Comparison of ENCODE assay signal across 24 cellular contexts in genomic region chr14:93320489-93320888, GRCh38. TPM values are rescaled to one million over a fixed set of nuclear protein-coding genes. Genes with fewer than 3 reads are reported as not detected.
DNase-seq lines count a peak whose midpoint lies in the region; FAIRE-seq and TF ChIP-seq lines count a peak whose summit lies in the region.
"Had no signal": no experiment of that assay in that cellular context is flagged by ENCODE, and none has a peak within 500 bp of the region (broad histone marks: within the 10 kb centered on the region; RNA-seq: fewer than 3 reads in every experiment).

No MANE protein-coding gene starts in this region.

- TF ChIP-seq POLR2A in GM12891 (IDR thresholded peaks at IDR 0.05; ENCODE audit: low read depth, low read length) = no peak

- H3K27me3 Mint-ChIP-seq in dendritic cell treated with granulocyte-macrophage colony-stimulating factor and Interleukin-4, amounts not matched to agents 40 ng/mL and 50 ng/mL, for 4 days = no peaks in the 10 kb centered on the region
- H3K27me3 Mint-ChIP-seq in mesothelial cell of epicardium (ENCODE audit: low read depth) = no peaks in the 10 kb centered on the region
- H3K27me3 Mint-ChIP-seq: activated CD4-positive, alpha-beta T cell treated with anti-CD3 and anti-CD28 coated beads, Interleukin-2, amount 10 ng/mL, durations not matched to agents 7 days and 5 days; stimulated activated naive CD8-positive, alpha-beta T cell treated with anti-CD3 and anti-CD28 coated beads, Interleukin-15, Interleukin-2, amounts not matched to agents 100 ng/mL and 50 ng/mL, for 24 hours; T-cell had no signal

- peaks cover 25% of the 10 kb centered on the region for H3K36me3 Mint-ChIP-seq in dendritic cell treated with granulocyte-macrophage colony-stimulating factor and Interleukin-4, amounts not matched to agents 40 ng/mL and 50 ng/mL, for 4 days (ENCODE audit: low read depth)
- peaks cover 3% of the 10 kb centered on the region for H3K36me3 Mint-ChIP-seq in mesothelial cell of epicardium

- peak; percentile 38 for FAIRE-seq in GM12891 (lab: Jason Lieb, UNC)

- H3K9me3 Mint-ChIP-seq in dendritic cell treated with granulocyte-macrophage colony-stimulating factor and Interleukin-4, amounts not matched to agents 40 ng/mL and 50 ng/mL, for 4 days = no peaks in the 10 kb centered on the region
- no peaks in the 10 kb centered on the region for H3K9me3 Mint-ChIP-seq in mesothelial cell of epicardium
- H3K9me3 Mint-ChIP-seq: activated CD4-positive, alpha-beta T cell treated with anti-CD3 and anti-CD28 coated beads, Interleukin-2, amount 10 ng/mL, durations not matched to agents 7 days and 5 days; neural crest cell; stimulated activated naive CD8-positive, alpha-beta T cell treated with anti-CD3 and anti-CD28 coated beads, Interleukin-15, Interleukin-2, amounts not matched to agents 100 ng/mL and 50 ng/mL, for 24 hours had no signal

- H3K4me1 ChIP-seq in OCI-LY1 (ENCODE audit: insufficient read depth, low read length, severe bottlenecking) = peaks cover 34% of the 10 kb centered on the region
- peaks cover 34% of the 10 kb centered on the region for H3K4me1 ChIP-seq in parathyroid adenoma

- no peak overlapping the region; the same call in 1 of the 2 replicates for H3K9ac ChIP-seq in OCI-LY1 (ENCODE audit: low read length)
- no peak overlapping the region for H3K9ac ChIP-seq in parathyroid adenoma

- H3K27ac Mint-ChIP-seq in dendritic cell treated with granulocyte-macrophage colony-stimulating factor and Interleukin-4, amounts not matched to agents 40 ng/mL and 50 ng/mL, for 4 days = peak overlapping the region; percentile 44
- no peak overlapping the region for H3K27ac Mint-ChIP-seq in mesothelial cell of epicardium
- H3K27ac Mint-ChIP-seq: activated CD4-positive, alpha-beta T cell treated with anti-CD3 and anti-CD28 coated beads, Interleukin-2, amount 10 ng/mL, durations not matched to agents 7 days and 5 days; T-cell had no signal

- no peak overlapping the region for H3K4me3 Mint-ChIP-seq in dendritic cell treated with granulocyte-macrophage colony-stimulating factor and Interleukin-4, amounts not matched to agents 40 ng/mL and 50 ng/mL, for 4 days
- no peak overlapping the region for H3K4me3 Mint-ChIP-seq in mesothelial cell of epicardium
- H3K4me3 Mint-ChIP-seq: activated CD4-positive, alpha-beta T cell treated with anti-CD3 and anti-CD28 coated beads, Interleukin-2, amount 10 ng/mL, durations not matched to agents 7 days and 5 days; neural crest cell; stimulated activated naive CD8-positive, alpha-beta T cell treated with anti-CD3 and anti-CD28 coated beads, Interleukin-15, Interleukin-2, amounts not matched to agents 100 ng/mL and 50 ng/mL, for 24 hours; T-cell had no signal

- no peaks in the 10 kb centered on the region; the same call in 1 of the 2 replicates for H4K20me1 ChIP-seq in OCI-LY1 (ENCODE audit: insufficient read depth, low read length)

- H3K79me2 ChIP-seq in OCI-LY1 (ENCODE audit: insufficient read depth, low read length) (peaks cover 78% of the 10 kb centered on the region), parathyroid adenoma (peaks cover 33% of the 10 kb centered on the region)

- peaks cover 31% of the 10 kb centered on the region for H3K36me3 ChIP-seq in OCI-LY1 (ENCODE audit: insufficient read depth, low read length)
- H3K36me3 ChIP-seq in parathyroid adenoma (ENCODE audit: control insufficient read depth, insufficient read depth, low read length) = no peaks in the 10 kb centered on the region
- H3K36me3 ChIP-seq: adrenal gland, gastroesophageal sphincter, transverse colon had no signal

- DNase-seq in GM12891 (ENCODE audit: insufficient read length, low spot score) (no peak), NCI-H748 (lab: John Stamatoyannopoulos, UW; ENCODE audit: unreplicated experiment) (no peak), mesothelial cell of epicardium (ENCODE audit: low spot score in 2 of 2, unreplicated experiment in 2 of 2) (no peak)
- no peak for DNase-seq in stimulated activated CD4-positive, alpha-beta T cell treated with anti-CD3 and anti-CD28 coated beads, Interleukin-1b, Interleukin-23, amount 100 ng/mL, for 48 hours
- DNase-seq: activated CD4-positive, alpha-beta T cell treated with anti-CD3 and anti-CD28 coated beads, Interleukin-2, amount 10 ng/mL, durations not matched to agents 7 days and 5 days; activated gamma-delta T cell; adrenal gland; caudate nucleus; DND-41; MG63; NCI-H1436 treated with DMSO at 0.1 percent for 48 hours; NCI-H2171 treated with DMSO at 0.1 percent for 48 hours; NCI-H748 treated with DMSO at 0.1 percent for 48 hours; psoas muscle; SIG-M5; T-cell; transverse colon had no signal

- H3F3A ChIP-seq in OCI-LY1 (ENCODE audit: insufficient read depth, low read length) = no peaks in the 10 kb centered on the region

- no peak overlapping the region for H2AFZ ChIP-seq in OCI-LY1 (ENCODE audit: low read length)
- H2AFZ ChIP-seq in parathyroid adenoma = no peak overlapping the region

- no peaks in the 10 kb centered on the region for H3K9me2 ChIP-seq in OCI-LY1 (ENCODE audit: low read depth, low read length)

- H3K27me3 ChIP-seq in OCI-LY1 (ENCODE audit: insufficient read depth, low read length) (no peaks in the 10 kb centered on the region), parathyroid adenoma (ENCODE audit: control insufficient read depth, insufficient read depth, low read length) (no peaks in the 10 kb centered on the region)
- H3K27me3 ChIP-seq: adrenal gland, gastroesophageal sphincter, MG63, transverse colon had no signal

- peaks cover 69% of the 10 kb centered on the region for H3K4me1 Mint-ChIP-seq in dendritic cell treated with granulocyte-macrophage colony-stimulating factor and Interleukin-4, amounts not matched to agents 40 ng/mL and 50 ng/mL, for 4 days (ENCODE audit: low read depth)
- peaks cover 15% of the 10 kb centered on the region for H3K4me1 Mint-ChIP-seq in mesothelial cell of epicardium

- H3K27ac ChIP-seq in OCI-LY1 (ENCODE audit: low read depth, low read length, poor library complexity, severe bottlenecking) (peak overlapping the region; percentile 72), parathyroid adenoma (peak overlapping the region; percentile 15)
- H3K27ac ChIP-seq: adrenal gland, gastroesophageal sphincter, psoas muscle, transverse colon had no signal

- intact Hi-C loops in dendritic cell treated with granulocyte-macrophage colony-stimulating factor and Interleukin-4, amounts not matched to agents 40 ng/mL and 50 ng/mL, for 4 days (cut with micrococcal nuclease) = no loop called here

- TF ChIP-seq CTCF in OCI-LY1 (IDR thresholded peaks at IDR 0.05; ENCODE audit: low read length) (no peak), parathyroid adenoma (IDR thresholded peaks at IDR 0.05) (no peak), mesothelial cell of epicardium (IDR thresholded peaks at IDR 0.05; ENCODE audit: unreplicated experiment) (no peak)

- H3K9me3 ChIP-seq in OCI-LY1 (ENCODE audit: low read length) = 0 out of 2 replicates have a peak, but pooled peaks cover 2% of the 10 kb centered on the region
- no peaks in the 10 kb centered on the region for H3K9me3 ChIP-seq in parathyroid adenoma (ENCODE audit: control insufficient read depth, low read length)
- H3K9me3 ChIP-seq: adrenal gland, gastroesophageal sphincter, MG63, psoas muscle, transverse colon had no signal

- peak overlapping the region; percentile 50; the same call in 1 of the 2 replicates for H3K4me2 ChIP-seq in OCI-LY1 (ENCODE audit: low read length)
- peak overlapping the region; percentile 15 for H3K4me2 ChIP-seq in parathyroid adenoma (ENCODE audit: low read length)

- H3K4me3 ChIP-seq in OCI-LY1 (ENCODE audit: low read depth, low read length, poor library complexity, severe bottlenecking) (no peak overlapping the region), parathyroid adenoma (ENCODE audit: low read depth, low read length) (no peak overlapping the region)
- H3K4me3 ChIP-seq: adrenal gland, gastroesophageal sphincter, MG63, psoas muscle, transverse colon had no signal

TF ChIP-seq in GM12891, 5 proteins besides CTCF, POLR2A, EP300 and RAD21:
- TF ChIP-seq POU2F2 (IDR thresholded peaks at IDR 0.05; ENCODE audit: low read depth, low read length) = no peak

RNA-seq across cellular contexts. Expression of gene BTBD7, which starts 12.3 kb away (rescaled TPM):
- polyA plus RNA-seq in GM12891 (2012; ENCODE audit: low read depth, missing spikeins) = 4.5 TPM
- 52.1 to 58.4 TPM (median 52.3 TPM) in 3 replicates for total RNA-seq in mesothelial cell of epicardium

RNA-seq across cellular contexts. Expression of gene COX8C, which starts 26.5 kb away (rescaled TPM):
- not detected for polyA plus RNA-seq in GM12891 (2012; ENCODE audit: low read depth, missing spikeins)
- 0.73 to 1.2 TPM in 2 of 3 replicates, not detected in the other for total RNA-seq in mesothelial cell of epicardium
- total RNA-seq: activated CD4-positive, alpha-beta T cell treated with anti-CD3 and anti-CD28 coated beads, Interleukin-2, amount 10 ng/mL, durations not matched to agents 7 days and 5 days; adrenal gland; gastroesophageal sphincter; neural crest cell; skeletal muscle tissue; T-cell; transverse colon had no signal
- polyA plus RNA-seq: adrenal gland had no signal
